ENCODE assay signal across 14 cellular contexts in genomic region chr10:86642499-86642898, GRCh38. TPM values are rescaled to one million over a fixed set of nuclear protein-coding genes. Genes with fewer than 3 reads are reported as not detected.
DNase-seq lines count a peak whose midpoint lies in the region; ATAC-seq, FAIRE-seq and TF ChIP-seq lines count a peak whose summit lies in the region.
"Had no signal": no experiment of that assay in that cellular context is flagged by ENCODE, and none has a peak within 500 bp of the region (broad histone marks: within the 10 kb centered on the region; RNA-seq: fewer than 3 reads in every experiment).

No MANE protein-coding gene starts in this region.

- peaks cover 0 to 21% (median 5%) of the 10 kb centered on the region in 3 donors for H3K36me3 Mint-ChIP-seq in naive thymus-derived CD8-positive, alpha-beta T cell

- peaks cover 0 to 7% (median 0%) of the 10 kb centered on the region in 4 donors for H3K4me1 Mint-ChIP-seq in naive thymus-derived CD8-positive, alpha-beta T cell

- peaks cover 8 to 15% (median 9%) of the 10 kb centered on the region in 5 donors for H3K27me3 Mint-ChIP-seq in naive thymus-derived CD8-positive, alpha-beta T cell

- no peak for TF ChIP-seq EP300 in A549 (IDR thresholded peaks at IDR 0.05)

- no peak overlapping the region for H3K27ac Mint-ChIP-seq in naive thymus-derived CD8-positive, alpha-beta T cell
- H3K27ac Mint-ChIP-seq: activated CD4-positive, alpha-beta T cell treated with anti-CD3 and anti-CD28 coated beads, Interleukin-2, amount 10 ng/mL, durations not matched to agents 24 days and 14 days; activated naive CD4-positive, alpha-beta T cell treated with anti-CD3 and anti-CD28 coated beads, Interleukin-2, amount 10 ng/mL, durations not matched to agents 7 days and 5 days had no signal

- no peaks in the 10 kb centered on the region for H3K27me3 ChIP-seq in pancreas
- H3K27me3 ChIP-seq: BE2C, SJSA1 had no signal

- H3K36me3 ChIP-seq in pancreas = no peaks in the 10 kb centered on the region
- H3K36me3 ChIP-seq: BE2C, heart right ventricle, SJSA1 had no signal

- no peak overlapping the region for H3K4me3 Mint-ChIP-seq in naive thymus-derived CD8-positive, alpha-beta T cell
- H3K4me3 Mint-ChIP-seq: activated naive CD4-positive, alpha-beta T cell treated with anti-CD3 and anti-CD28 coated beads, Interleukin-2, amount 10 ng/mL, durations not matched to agents 7 days and 5 days had no signal

- TF ChIP-seq CTCF in A549 (IDR thresholded peaks at IDR 0.05) (no peak), fibroblast of the aortic adventitia (IDR thresholded peaks at IDR 0.05; ENCODE audit: insufficient read depth, low read length) (no peak), pancreas (IDR thresholded peaks at IDR 0.05) (no peak)

- POLR2A ChIA-PET in A549 (lab: Yijun Ruan, JAX) = no interaction called here
- POLR2A ChIA-PET in naive thymus-derived CD8-positive, alpha-beta T cell (lab: Charles Lee) = no interaction called here

- ATAC-seq in A549 (peak; percentile 71 to 77; a peak in 5 of 6 replicates), pancreas (no peak)
- no peak for ATAC-seq in naive thymus-derived CD8-positive, alpha-beta T cell

- no peak for TF ChIP-seq POLR2A in A549 (IDR thresholded peaks at IDR 0.05; ENCODE audit: low read length)

- FAIRE-seq in A549 (lab: Jason Lieb, UNC) (no peak), GM19239 (lab: Jason Lieb, UNC) (peak; percentile 8), pancreas (lab: Jason Lieb, UNC) (no peak)

- 20% methylated on average over 5 of the region's 5 CpGs for WGBS in A549 (ENCODE audit: missing lambda C conversion rate)
- 69 to 70% methylated on average over 5 of the region's 5 CpGs for WGBS in pancreas, 2 donors

- no peak overlapping the region for H3K4me3 ChIP-seq in A549
- H3K4me3 ChIP-seq in fibroblast of the aortic adventitia (ENCODE audit: low read depth, low read length) = no peak overlapping the region
- no peak overlapping the region for H3K4me3 ChIP-seq in pancreas
- H3K4me3 ChIP-seq: heart right ventricle, SJSA1 had no signal

- H3K4me2 ChIP-seq in A549 = no peak overlapping the region

- DNase-seq in A549 (ENCODE audit: low read depth in 1 of 2, low spot score in 1 of 2) = peak; percentile 28 to 36
- no peak for DNase-seq in GM19239 (ENCODE audit: insufficient read length, low spot score)
- peak; percentile 26 for DNase-seq in NCI-H226
- DNase-seq in fibroblast of the aortic adventitia (ENCODE audit: low read depth) = peak; percentile 47
- no peak for DNase-seq in Kasumi-1 (lab: John Stamatoyannopoulos, UW)
- no peak for DNase-seq in nucleus accumbens (lab: John Stamatoyannopoulos, UW)
- DNase-seq in pancreas = no peak
- no peak for DNase-seq in naive thymus-derived CD8-positive, alpha-beta T cell
- DNase-seq: activated CD4-positive, alpha-beta T cell treated with anti-CD3 and anti-CD28 coated beads, Interleukin-2, amount 10 ng/mL, durations not matched to agents 24 days and 14 days; activated naive CD4-positive, alpha-beta T cell treated with anti-CD3 and anti-CD28 coated beads, Interleukin-2, amount 10 ng/mL, durations not matched to agents 7 days and 5 days; BE2C; dermis blood vessel endothelial cell; heart right ventricle had no signal

- intact Hi-C loops in pancreas (cut with DNase I) = no loop called here

- peaks cover 0 to 27% (median 9%) of the 10 kb centered on the region in 9 donors for H3K9me3 Mint-ChIP-seq in naive thymus-derived CD8-positive, alpha-beta T cell

- peak in 1 of 2 experiments; percentile 23; a peak in 1 of 5 replicates for TF ChIP-seq RAD21 in A549 (conservative IDR thresholded peaks at IDR 0.05 in 1 of 2, IDR thresholded peaks at IDR 0.05 in 1 of 2)

- peaks cover 6% of the 10 kb centered on the region; the same call in 2 of the 3 replicates for H3K4me1 ChIP-seq in A549
- H3K4me1 ChIP-seq in pancreas = no peaks in the 10 kb centered on the region

- H3K27ac ChIP-seq in A549 (no peak overlapping the region), pancreas (no peak overlapping the region)
- H3K27ac ChIP-seq: SJSA1 had no signal

- CTCF ChIA-PET in A549 (lab: Yijun Ruan, JAX) = interaction anchor here (0.7 to 2.6 kb wide), 8 partner anchors 13 to 258 kb away, joined by 3 to 10 read pairs (median 3); partner anchors contain the start of gene OPN4

- H3K9me3 ChIP-seq in A549 (no peaks in the 10 kb centered on the region), pancreas (no peaks in the 10 kb centered on the region)
- H3K9me3 ChIP-seq: BE2C, heart right ventricle, SJSA1 had no signal

TF ChIP-seq in A549, 52 proteins besides CTCF, POLR2A, EP300 and RAD21:
- TF ChIP-seq NFE2L2 (conservative IDR thresholded peaks at IDR 0.05; ENCODE audit: low read length) (no peak), JUN (IDR thresholded peaks at IDR 0.05) (no peak), MYC (IDR thresholded peaks at IDR 0.05; ENCODE audit: borderline replicate concordance, low read length) (no peak), TP53 (CRISPR knock-in tag; IDR thresholded peaks at IDR 0.05) (no peak), EHF (CRISPR knock-in tag; IDR thresholded peaks at IDR 0.05) (no peak), TFCP2L1 (CRISPR knock-in tag; IDR thresholded peaks at IDR 0.05) (no peak), PHF8 (IDR thresholded peaks at IDR 0.05; ENCODE audit: borderline replicate concordance, low read depth) (no peak), ZSCAN20 (CRISPR knock-in tag; IDR thresholded peaks at IDR 0.05) (no peak), BHLHE40 (IDR thresholded peaks at IDR 0.05; ENCODE audit: low read depth, low read length) (no peak), SMC3 (IDR thresholded peaks at IDR 0.05) (no peak)
- TF ChIP-seq, protein P1, sequence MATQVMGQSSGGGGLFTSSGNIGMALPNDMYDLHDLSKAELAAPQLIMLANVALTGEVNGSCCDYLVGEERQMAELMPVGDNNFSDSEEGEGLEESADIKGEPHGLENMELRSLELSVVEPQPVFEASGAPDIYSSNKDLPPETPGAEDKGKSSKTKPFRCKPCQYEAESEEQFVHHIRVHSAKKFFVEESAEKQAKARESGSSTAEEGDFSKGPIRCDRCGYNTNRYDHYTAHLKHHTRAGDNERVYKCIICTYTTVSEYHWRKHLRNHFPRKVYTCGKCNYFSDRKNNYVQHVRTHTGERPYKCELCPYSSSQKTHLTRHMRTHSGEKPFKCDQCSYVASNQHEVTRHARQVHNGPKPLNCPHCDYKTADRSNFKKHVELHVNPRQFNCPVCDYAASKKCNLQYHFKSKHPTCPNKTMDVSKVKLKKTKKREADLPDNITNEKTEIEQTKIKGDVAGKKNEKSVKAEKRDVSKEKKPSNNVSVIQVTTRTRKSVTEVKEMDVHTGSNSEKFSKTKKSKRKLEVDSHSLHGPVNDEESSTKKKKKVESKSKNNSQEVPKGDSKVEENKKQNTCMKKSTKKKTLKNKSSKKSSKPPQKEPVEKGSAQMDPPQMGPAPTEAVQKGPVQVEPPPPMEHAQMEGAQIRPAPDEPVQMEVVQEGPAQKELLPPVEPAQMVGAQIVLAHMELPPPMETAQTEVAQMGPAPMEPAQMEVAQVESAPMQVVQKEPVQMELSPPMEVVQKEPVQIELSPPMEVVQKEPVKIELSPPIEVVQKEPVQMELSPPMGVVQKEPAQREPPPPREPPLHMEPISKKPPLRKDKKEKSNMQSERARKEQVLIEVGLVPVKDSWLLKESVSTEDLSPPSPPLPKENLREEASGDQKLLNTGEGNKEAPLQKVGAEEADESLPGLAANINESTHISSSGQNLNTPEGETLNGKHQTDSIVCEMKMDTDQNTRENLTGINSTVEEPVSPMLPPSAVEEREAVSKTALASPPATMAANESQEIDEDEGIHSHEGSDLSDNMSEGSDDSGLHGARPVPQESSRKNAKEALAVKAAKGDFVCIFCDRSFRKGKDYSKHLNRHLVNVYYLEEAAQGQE (IDR thresholded peaks at IDR 0.05) = no peak

RNA-seq across cellular contexts. Expression of gene OPN4, which starts 11.8 kb away (rescaled TPM):
- polyA plus RNA-seq in A549 (2011; rRNA removed) = not detected in 2 replicates
- polyA plus RNA-seq in A549 (2012; cell fraction: cytosol; rRNA removed) = not detected in 2 replicates
- not detected in 2 replicates for polyA plus RNA-seq in A549 (2012; cell fraction: nucleus; rRNA removed)
- not detected in 3 replicates for polyA plus RNA-seq in A549 (2017; fragmentation: RNase III; extraction: RNeasy Plus Mini Kit Qiagen cat#74134 plus additional on column Dnase treatment)
- polyA minus RNA-seq in A549 (2011; rRNA and poly(A)+ RNA removed) = not detected in 2 replicates
- not detected in 2 replicates for total RNA-seq in fibroblast of the aortic adventitia (ENCODE audit: low replicate concordance)
- not detected for total RNA-seq in pancreas
- not detected for polyA plus RNA-seq in pancreas
- not detected for total RNA-seq in naive thymus-derived CD8-positive, alpha-beta T cell
- not detected for polyA plus RNA-seq in naive thymus-derived CD8-positive, alpha-beta T cell
- total RNA-seq: activated CD4-positive, alpha-beta T cell treated with anti-CD3 and anti-CD28 coated beads, Interleukin-2, amount 10 ng/mL, durations not matched to agents 24 days and 14 days; dermis blood vessel endothelial cell; SJSA1 had no signal

RNA-seq across cellular contexts. Expression of gene LDB3, which starts 25.8 kb away (rescaled TPM):
- polyA plus RNA-seq in A549 (2011; rRNA removed) = 0.08 and 0.13 TPM in 2 replicates
- polyA plus RNA-seq in A549 (2012; cell fraction: cytosol; rRNA removed) = 0.01 and 0.16 TPM in 2 replicates
- polyA plus RNA-seq in A549 (2012; cell fraction: nucleus; rRNA removed) = 0.10 and 0.16 TPM in 2 replicates
- polyA plus RNA-seq in A549 (2017; fragmentation: RNase III; extraction: RNeasy Plus Mini Kit Qiagen cat#74134 plus additional on column Dnase treatment) = 0.08 to 0.15 TPM (median 0.13 TPM) in 3 replicates
- polyA minus RNA-seq in A549 (2011; rRNA and poly(A)+ RNA removed) = 0.15 TPM in 1 of 2 replicates, not detected in the other
- under 0.01 TPM in 1 of 2 replicates, not detected in the other for total RNA-seq in fibroblast of the aortic adventitia (ENCODE audit: low replicate concordance)
- total RNA-seq in pancreas = under 1 TPM; 0.14 to 0.59 (median 0.30) TPM
- 1 to 10 TPM; 1.3 to 2.1 TPM for polyA plus RNA-seq in pancreas
- total RNA-seq in naive thymus-derived CD8-positive, alpha-beta T cell = under 1 TPM; 0.08 to 0.29 TPM
- polyA plus RNA-seq in naive thymus-derived CD8-positive, alpha-beta T cell = not detected
- total RNA-seq: activated CD4-positive, alpha-beta T cell treated with anti-CD3 and anti-CD28 coated beads, Interleukin-2, amount 10 ng/mL, durations not matched to agents 24 days and 14 days; dermis blood vessel endothelial cell had no signal

Comparison
In these comparisons a context has a peak if more than half of its experiments do, and no peak if none do; other contexts are left out.
1. ATAC-seq: peak in A549 (2 of 2); none in pancreas (0 of 4) and naive thymus-derived CD8-positive, alpha-beta T cell (0 of 2).
2. DNase-seq: peak in A549 (2 of 2), NCI-H226 (single experiment) and fibroblast of the aortic adventitia (single experiment); none in GM19239 (single experiment), Kasumi-1 (0 of 2), nucleus accumbens (0 of 56), pancreas (0 of 6) and naive thymus-derived CD8-positive, alpha-beta T cell (0 of 10).